In genomic region chr13:20991741-20992520, GRCh38 we compare ENCODE assay signal across 10 cellular contexts.
"Had no signal": no experiment of that assay in that cellular context is flagged by ENCODE, and none has a peak within 500 bp of the region (broad histone marks: within the 10 kb centered on the region; RNA-seq: fewer than 3 reads in every experiment).

No MANE protein-coding gene starts in this region.

- H3K9me3 Mint-ChIP-seq: activated naive CD4-positive, alpha-beta T cell treated with anti-CD3 and anti-CD28 coated beads, Interleukin-2, amount 50 U/mL, for 24 hours; T-helper 1 cell treated with Interleukin-12 subunit alpha and Interleukin-12 subunit beta and Interleukin-4 antibody, amounts not matched to agents 30 μg/mL and 1 μg/mL, for 36 hours had no signal

- H3K4me3 Mint-ChIP-seq: activated naive CD4-positive, alpha-beta T cell treated with anti-CD3 and anti-CD28 coated beads, Interleukin-2, amount 50 U/mL, for 24 hours; T-helper 1 cell treated with Interleukin-12 subunit alpha and Interleukin-12 subunit beta and Interleukin-4 antibody, amounts not matched to agents 30 μg/mL and 1 μg/mL, for 36 hours had no signal

- H3K27ac ChIP-seq: foreskin keratinocyte, heart left ventricle, upper lobe of left lung had no signal

- H3K4me3 ChIP-seq: heart left ventricle, smooth muscle cell, upper lobe of left lung had no signal

- H3K27ac Mint-ChIP-seq: activated naive CD4-positive, alpha-beta T cell treated with anti-CD3 and anti-CD28 coated beads, Interleukin-2, amount 50 U/mL, for 24 hours; T-helper 1 cell treated with Interleukin-12 subunit alpha and Interleukin-12 subunit beta and Interleukin-4 antibody, amounts not matched to agents 30 μg/mL and 1 μg/mL, for 36 hours had no signal

- H3K9me3 ChIP-seq: heart left ventricle, upper lobe of left lung had no signal

- DNase-seq: activated CD4-positive, alpha-beta T cell treated with anti-CD3 and anti-CD28 coated beads, Interleukin-2, amount 50 U/mL, for 1 hour; activated effector memory CD4-positive, alpha-beta T cell treated with Interleukin-2 at 50 U/mL for 16 hours; activated T-cell treated with anti-CD3 and anti-CD28 coated beads for 4 hours; foreskin keratinocyte; heart left ventricle; right cardiac atrium had no signal

- H3K27me3 ChIP-seq: foreskin keratinocyte, heart left ventricle, upper lobe of left lung had no signal

- H3K4me1 Mint-ChIP-seq: activated naive CD4-positive, alpha-beta T cell treated with anti-CD3 and anti-CD28 coated beads, Interleukin-2, amount 50 U/mL, for 24 hours had no signal

- ATAC-seq: foreskin keratinocyte, right cardiac atrium had no signal

- H3K4me1 ChIP-seq: foreskin keratinocyte, upper lobe of left lung had no signal

- H3K36me3 Mint-ChIP-seq: activated naive CD4-positive, alpha-beta T cell treated with anti-CD3 and anti-CD28 coated beads, Interleukin-2, amount 50 U/mL, for 24 hours had no signal
